8 cellular contexts compared by ENCODE assay signal in the genomic region with DNA sequence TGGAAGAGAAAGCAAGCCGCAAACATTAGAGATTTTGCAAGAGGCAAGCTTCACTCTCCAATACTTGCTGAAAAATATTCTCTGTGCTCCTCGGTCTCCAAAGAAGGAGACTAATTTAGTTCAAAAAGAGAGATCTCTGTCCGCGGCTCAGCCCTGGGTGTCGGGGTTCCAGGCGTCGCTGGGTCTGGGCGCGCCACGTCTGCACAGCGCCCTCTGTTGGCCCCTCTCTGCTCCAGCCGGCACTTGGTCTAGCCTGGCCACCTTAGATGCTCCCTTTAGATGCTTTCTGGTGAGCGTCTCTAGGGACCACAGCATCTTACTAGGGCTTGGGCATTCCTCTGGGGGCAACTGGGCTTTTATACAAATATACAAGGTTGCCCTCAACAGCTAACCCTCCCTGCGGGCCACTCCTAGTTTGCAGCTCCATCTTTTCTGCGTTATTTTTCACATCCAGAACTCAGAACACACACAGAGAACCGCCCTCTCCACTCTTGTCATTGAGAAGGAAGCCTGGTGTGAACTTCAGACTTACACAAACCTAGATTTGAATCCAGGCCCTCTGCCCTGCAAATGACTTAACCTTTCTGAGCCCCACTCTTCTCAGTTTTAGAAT.
DNase-seq lines count a peak whose midpoint lies in the region; ATAC-seq, FAIRE-seq and TF ChIP-seq lines count a peak whose summit lies in the region.

No MANE protein-coding gene starts in this region.

- no peaks in the 10 kb centered on the region for H3K27me3 ChIP-seq in HCT116 (ENCODE audit: insufficient read depth, low read length)

- ATAC-seq in HCT116 (peak; percentile 98), GM21576 (IDR thresholded peaks at IDR 0.05; ENCODE audit: unreplicated experiment) (no peak)
- peak; percentile 64 to 70 for ATAC-seq in activated naive CD4-positive, alpha-beta T cell treated with anti-CD3 and anti-CD28 coated beads, Interleukin-2, amount 50 U/mL, for 72 hours

- H3K9me3 Mint-ChIP-seq in activated naive CD4-positive, alpha-beta T cell treated with anti-CD3 and anti-CD28 coated beads, Interleukin-2, amount 50 U/mL, for 72 hours: peaks cover 0 to 5% of the 10 kb centered on the region in 2 donors
- peaks cover 0 to 3% (median 0%) of the 10 kb centered on the region in 6 donors for H3K9me3 Mint-ChIP-seq in immature natural killer cell

- no peak overlapping the region for H3K27ac Mint-ChIP-seq in activated naive CD4-positive, alpha-beta T cell treated with anti-CD3 and anti-CD28 coated beads, Interleukin-2, amount 50 U/mL, for 72 hours
- H3K27ac Mint-ChIP-seq in immature natural killer cell: peak overlapping the region in 1 of 6 donors; percentile 18

- H3K4me3 ChIP-seq in HCT116 (replicated peaks in 1 of 2; ENCODE audit: low read depth in 1 of 2, low read length in 2 of 2): peak overlapping the region in 1 of 2 experiments; percentile 28; a peak in 3 of 4 replicates

- no peaks in the 10 kb centered on the region for H3K36me3 Mint-ChIP-seq in activated naive CD4-positive, alpha-beta T cell treated with anti-CD3 and anti-CD28 coated beads, Interleukin-2, amount 50 U/mL, for 72 hours
- H3K36me3 Mint-ChIP-seq in immature natural killer cell: no peaks in the 10 kb centered on the region

- H3K4me2 ChIP-seq in HCT116 (ENCODE audit: low read length): peak overlapping the region; percentile 58

- H3K9ac ChIP-seq in HCT116 (ENCODE audit: low read length): no peak overlapping the region

- intact Hi-C loops in HCT116 (cut with micrococcal nuclease): loop anchor here (10.0 kb wide), 1 partner anchor 397 kb away; no protein-coding TSS in a partner anchor

- RAD21 ChIA-PET in HCT116 (lab: Charles Lee; ENCODE audit: low non-redundant PET in 1 of 2, low total read pairs in 2 of 2, uncharacterized antibody in 2 of 2, unreplicated experiment in 2 of 2): no interaction called here

- no peaks in the 10 kb centered on the region for H3K9me3 ChIP-seq in HCT116 (ENCODE audit: control insufficient read depth in 1 of 2, insufficient read depth in 1 of 2, low read depth in 1 of 2, low read length in 2 of 2)

- TF ChIP-seq RAD21 in HCT116 (IDR thresholded peaks at IDR 0.05; ENCODE audit: low read depth): peak; percentile 61

- peak overlapping the region; percentile 70 to 86 (median 78) for H3K4me3 Mint-ChIP-seq in immature natural killer cell

- BruUV-seq in HCT116 (replicated peaks; lab: Mats Ljungman, UMichigan): no TSS peak

- TF ChIP-seq POLR2A in HCT116 (IDR thresholded peaks at IDR 0.05; ENCODE audit: borderline replicate concordance, extremely low read depth, insufficient read depth, insufficient read length): no peak

- peaks cover 6 to 10% of the 10 kb centered on the region in 2 donors for H3K4me1 Mint-ChIP-seq in immature natural killer cell

- no peaks in the 10 kb centered on the region for H3K79me2 ChIP-seq in HCT116 (ENCODE audit: insufficient read depth, low read length)

- no peaks in the 10 kb centered on the region for H3K9me2 ChIP-seq in HCT116 (ENCODE audit: insufficient read depth)

- peaks cover 0 to 5% of the 10 kb centered on the region in 2 experiments; a peak in 1 of 4 replicates for H3K4me1 ChIP-seq in HCT116 (ENCODE audit: control insufficient read depth in 1 of 2, insufficient read depth in 2 of 2, low read length in 2 of 2)

- H4K20me1 ChIP-seq in HCT116 (ENCODE audit: insufficient read depth): no peaks in the 10 kb centered on the region

- CTCF ChIA-PET in HCT116 (lab: Charles Lee): interaction anchor here (1.2 kb wide), 1 partner anchor 40 kb away, joined by 3 read pairs; no protein-coding TSS in a partner anchor

- no peaks in the 10 kb centered on the region for H3K36me3 ChIP-seq in HCT116 (ENCODE audit: control insufficient read depth in 1 of 2, insufficient read depth in 2 of 2, low read length in 2 of 2)

- DNase-seq in DMS53 (lab: John Stamatoyannopoulos, UW) (peak; percentile 64), HCT116 (ENCODE audit: low read depth, low spot score) (peak; percentile 28), SHP77 treated with DMSO at 0.1 percent for 48 hours (lab: John Stamatoyannopoulos, UW) (peak; percentile 1), immature natural killer cell (peak; percentile 33 to 58 (median 50)), frontal cortex (ENCODE audit: low spot score in 2 of 2) (no peak)
- DNase-seq in activated naive CD4-positive, alpha-beta T cell treated with anti-CD3 and anti-CD28 coated beads, Interleukin-2, amount 50 U/mL, for 72 hours (ENCODE audit: low spot score in 2 of 2): peak in 1 of 2 donors; percentile 60
- peak; percentile 3 to 51 (median 26) for DNase-seq in stimulated activated CD4-positive, alpha-beta T cell treated with anti-CD3 and anti-CD28 coated beads, TNF-alpha, amount 100 ng/mL, for 1 hour (ENCODE audit: low read depth in 3 of 3, low spot score in 1 of 3)

- no peak overlapping the region for H3K27ac ChIP-seq in HCT116 (ENCODE audit: low read depth, low read length)

- peak; percentile 46 to 96 (median 92); a peak in 5 of 6 replicates for TF ChIP-seq CTCF in HCT116 (IDR thresholded peaks at IDR 0.05 in 2 of 3, conservative IDR thresholded peaks at IDR 0.05 in 1 of 3; ENCODE audit: borderline replicate concordance in 1 of 3, insufficient read depth in 1 of 3, low read depth in 2 of 3, low read length in 2 of 3)

- peaks cover 0 to 1% (median 1%) of the 10 kb centered on the region in 3 donors for H3K27me3 Mint-ChIP-seq in immature natural killer cell (ENCODE audit: low read depth in 3 of 3)

- no peak for FAIRE-seq in frontal cortex (lab: Jason Lieb, UNC)

- POLR2A ChIA-PET in HCT116 (lab: Charles Lee): no interaction called here

- peak overlapping the region; percentile 91 for H2AFZ ChIP-seq in HCT116 (ENCODE audit: low read depth, low read length, poor library complexity, severe bottlenecking)

TF ChIP-seq in HCT116, 20 proteins besides CTCF, POLR2A, EP300 and RAD21:
- TF ChIP-seq CEBPB (IDR thresholded peaks at IDR 0.05; ENCODE audit: low read depth) (no peak), EZH2phosphoT487 (IDR thresholded peaks at IDR 0.05; ENCODE audit: borderline replicate concordance) (no peak), ZNF274 (IDR thresholded peaks at IDR 0.05; ENCODE audit: low read depth, low read length) (no peak), SRF (IDR thresholded peaks at IDR 0.05; ENCODE audit: low read depth) (no peak), FOSL1 (IDR thresholded peaks at IDR 0.05; ENCODE audit: low read depth) (no peak), ELF1 (IDR thresholded peaks at IDR 0.05; ENCODE audit: borderline replicate concordance, low read depth) (no peak), JUND (IDR thresholded peaks at IDR 0.05) (no peak), SP1 (IDR thresholded peaks at IDR 0.05; ENCODE audit: low read depth) (no peak), CBX3 (IDR thresholded peaks at IDR 0.05; ENCODE audit: low read depth) (no peak), POLR2AphosphoS5 (IDR thresholded peaks at IDR 0.05; ENCODE audit: low read depth, low read length) (no peak), YY1 (IDR thresholded peaks at IDR 0.05; ENCODE audit: extremely low read depth, insufficient replicate concordance, low read depth, low read length) (no peak), EGR1 (IDR thresholded peaks at IDR 0.05; ENCODE audit: low read depth) (no peak)
- TF ChIP-seq, protein P1, sequence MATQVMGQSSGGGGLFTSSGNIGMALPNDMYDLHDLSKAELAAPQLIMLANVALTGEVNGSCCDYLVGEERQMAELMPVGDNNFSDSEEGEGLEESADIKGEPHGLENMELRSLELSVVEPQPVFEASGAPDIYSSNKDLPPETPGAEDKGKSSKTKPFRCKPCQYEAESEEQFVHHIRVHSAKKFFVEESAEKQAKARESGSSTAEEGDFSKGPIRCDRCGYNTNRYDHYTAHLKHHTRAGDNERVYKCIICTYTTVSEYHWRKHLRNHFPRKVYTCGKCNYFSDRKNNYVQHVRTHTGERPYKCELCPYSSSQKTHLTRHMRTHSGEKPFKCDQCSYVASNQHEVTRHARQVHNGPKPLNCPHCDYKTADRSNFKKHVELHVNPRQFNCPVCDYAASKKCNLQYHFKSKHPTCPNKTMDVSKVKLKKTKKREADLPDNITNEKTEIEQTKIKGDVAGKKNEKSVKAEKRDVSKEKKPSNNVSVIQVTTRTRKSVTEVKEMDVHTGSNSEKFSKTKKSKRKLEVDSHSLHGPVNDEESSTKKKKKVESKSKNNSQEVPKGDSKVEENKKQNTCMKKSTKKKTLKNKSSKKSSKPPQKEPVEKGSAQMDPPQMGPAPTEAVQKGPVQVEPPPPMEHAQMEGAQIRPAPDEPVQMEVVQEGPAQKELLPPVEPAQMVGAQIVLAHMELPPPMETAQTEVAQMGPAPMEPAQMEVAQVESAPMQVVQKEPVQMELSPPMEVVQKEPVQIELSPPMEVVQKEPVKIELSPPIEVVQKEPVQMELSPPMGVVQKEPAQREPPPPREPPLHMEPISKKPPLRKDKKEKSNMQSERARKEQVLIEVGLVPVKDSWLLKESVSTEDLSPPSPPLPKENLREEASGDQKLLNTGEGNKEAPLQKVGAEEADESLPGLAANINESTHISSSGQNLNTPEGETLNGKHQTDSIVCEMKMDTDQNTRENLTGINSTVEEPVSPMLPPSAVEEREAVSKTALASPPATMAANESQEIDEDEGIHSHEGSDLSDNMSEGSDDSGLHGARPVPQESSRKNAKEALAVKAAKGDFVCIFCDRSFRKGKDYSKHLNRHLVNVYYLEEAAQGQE (IDR thresholded peaks at IDR 0.05; ENCODE audit: low read depth): no peak
- TF ChIP-seq, protein P2, sequence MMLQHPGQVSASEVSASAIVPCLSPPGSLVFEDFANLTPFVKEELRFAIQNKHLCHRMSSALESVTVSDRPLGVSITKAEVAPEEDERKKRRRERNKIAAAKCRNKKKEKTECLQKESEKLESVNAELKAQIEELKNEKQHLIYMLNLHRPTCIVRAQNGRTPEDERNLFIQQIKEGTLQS (IDR thresholded peaks at IDR 0.05): no peak
- TF ChIP-seq, protein P3, sequence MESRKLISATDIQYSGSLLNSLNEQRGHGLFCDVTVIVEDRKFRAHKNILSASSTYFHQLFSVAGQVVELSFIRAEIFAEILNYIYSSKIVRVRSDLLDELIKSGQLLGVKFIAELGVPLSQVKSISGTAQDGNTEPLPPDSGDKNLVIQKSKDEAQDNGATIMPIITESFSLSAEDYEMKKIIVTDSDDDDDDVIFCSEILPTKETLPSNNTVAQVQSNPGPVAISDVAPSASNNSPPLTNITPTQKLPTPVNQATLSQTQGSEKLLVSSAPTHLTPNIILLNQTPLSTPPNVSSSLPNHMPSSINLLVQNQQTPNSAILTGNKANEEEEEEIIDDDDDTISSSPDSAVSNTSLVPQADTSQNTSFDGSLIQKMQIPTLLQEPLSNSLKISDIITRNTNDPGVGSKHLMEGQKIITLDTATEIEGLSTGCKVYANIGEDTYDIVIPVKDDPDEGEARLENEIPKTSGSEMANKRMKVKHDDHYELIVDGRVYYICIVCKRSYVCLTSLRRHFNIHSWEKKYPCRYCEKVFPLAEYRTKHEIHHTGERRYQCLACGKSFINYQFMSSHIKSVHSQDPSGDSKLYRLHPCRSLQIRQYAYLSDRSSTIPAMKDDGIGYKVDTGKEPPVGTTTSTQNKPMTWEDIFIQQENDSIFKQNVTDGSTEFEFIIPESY (IDR thresholded peaks at IDR 0.05; ENCODE audit: extremely low read depth, insufficient replicate concordance, low read length): no peak
TF ChIP-seq in HCT116: peak in this region for 0.

Comparison
In these comparisons a context has a peak if more than half of its experiments do, and no peak if none do; other contexts are left out.
1. DNase-seq: peak in DMS53 (single experiment), HCT116 (single experiment), SHP77 treated with DMSO at 0.1 percent for 48 hours (single experiment), immature natural killer cell (3 of 3) and stimulated activated CD4-positive, alpha-beta T cell treated with anti-CD3 and anti-CD28 coated beads, TNF-alpha, amount 100 ng/mL, for 1 hour (3 of 3); none in frontal cortex (0 of 2).